8 cellular contexts compared by ENCODE assay signal in the genomic region with DNA sequence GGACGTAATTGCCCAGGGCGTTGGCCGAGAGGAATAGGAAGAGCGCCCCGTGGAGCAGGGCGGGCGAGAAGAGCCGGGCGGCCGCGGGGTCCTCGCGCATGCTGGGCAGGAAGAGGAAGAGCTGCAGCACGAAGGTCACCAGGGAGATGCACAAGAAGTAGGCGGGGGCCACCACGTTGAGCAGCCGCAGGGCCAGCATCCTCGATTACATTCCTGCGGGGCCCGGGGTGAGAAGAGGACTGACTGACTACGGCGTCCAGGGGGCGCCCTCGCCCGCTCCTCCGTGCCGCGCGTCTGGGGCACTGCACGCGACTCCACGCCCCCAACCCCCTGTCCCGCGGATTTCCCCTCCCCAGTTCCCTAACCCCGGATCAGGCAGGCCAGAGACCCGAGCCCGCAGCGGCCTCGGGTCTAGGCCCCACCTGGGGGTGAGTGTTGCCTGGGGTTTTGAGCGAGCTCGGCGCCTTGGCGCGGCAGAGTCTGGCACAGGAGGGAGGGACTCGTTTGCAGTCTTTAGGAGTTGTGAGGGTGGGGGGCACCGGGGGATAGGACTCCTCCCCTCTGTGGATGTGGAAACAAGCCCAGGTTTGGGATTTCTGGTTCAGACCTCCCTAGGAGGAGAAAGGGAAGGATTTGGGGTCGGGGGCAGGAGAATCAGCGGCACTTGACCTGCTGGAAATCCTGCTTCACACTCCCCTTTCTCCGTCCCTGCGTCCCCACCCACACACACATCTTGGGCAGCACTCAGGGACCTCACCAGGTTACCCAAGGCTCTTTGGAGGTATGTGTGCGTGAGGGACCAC. TPM values are rescaled to one million over a fixed set of nuclear protein-coding genes. Genes with fewer than 3 reads are reported as not detected.
DNase-seq lines count a peak whose midpoint lies in the region; ATAC-seq, FAIRE-seq and TF ChIP-seq lines count a peak whose summit lies in the region.

No MANE protein-coding gene starts in this region.

- TF ChIP-seq POLR2A in GM12892 (IDR thresholded peaks at IDR 0.05; ENCODE audit: low read depth, low read length) = no peak

- H3K4me3 ChIP-seq in AG09309 (ENCODE audit: control insufficient read depth, low read depth, low read length) (no peak overlapping the region; the same call in 1 of the 2 replicates), hepatocyte (no peak overlapping the region)

- WGBS in hepatocyte (ENCODE audit: low lambda C conversion rate, missing lambda C conversion rate) = 7% methylated on average over 43 of the region's 51 CpGs

- peaks cover 21% of the 10 kb centered on the region for H3K4me1 ChIP-seq in hepatocyte (ENCODE audit: insufficient read depth)

- no peaks in the 10 kb centered on the region for H3K9me3 ChIP-seq in hepatocyte (ENCODE audit: low read depth)

- no peaks in the 10 kb centered on the region for H3K36me3 ChIP-seq in hepatocyte (replicated peaks; ENCODE audit: insufficient read depth, low read depth)

- H4K20me1 ChIP-seq in hepatocyte (ENCODE audit: insufficient read depth, poor library complexity, severe bottlenecking) = no peaks in the 10 kb centered on the region

- H3K4me2 ChIP-seq in hepatocyte = peak overlapping the region; percentile 97

- H3K9me2 ChIP-seq in hepatocyte (replicated peaks; ENCODE audit: insufficient read depth) = no peaks in the 10 kb centered on the region

- no peak overlapping the region for H2AFZ ChIP-seq in hepatocyte

- no peak for FAIRE-seq in GM12892 (lab: Jason Lieb, UNC)

- H3K27me3 ChIP-seq in hepatocyte = peaks cover 89% of the 10 kb centered on the region

- TF ChIP-seq CTCF in AG09309 (IDR thresholded peaks at IDR 0.05; ENCODE audit: control insufficient read depth, insufficient read depth, low read depth, low read length, missing control alignments) (peak; percentile 53), hepatocyte (IDR thresholded peaks at IDR 0.05; ENCODE audit: poor library complexity) (peak; percentile 52)

- H3K27ac ChIP-seq in hepatocyte = no peak overlapping the region

- DNase-seq in AG09309 (ENCODE audit: low read depth) (no peak), GM12892 (ENCODE audit: insufficient read length) (peak; percentile 60), NCI-H526 (lab: John Stamatoyannopoulos, UW) (peak; percentile 25 to 84), hepatocyte (ENCODE audit: low spot score) (peak; percentile 64)
- peak; percentile 21 for DNase-seq in activated T-helper 9 cell treated with anti-CD3 and anti-CD28 coated beads, Interleukin-2, amount 50 U/mL, for 16 hours (ENCODE audit: low read depth)
- peak; percentile 33 to 47 for DNase-seq in stimulated activated CD4-positive, alpha-beta T cell treated with anti-CD3 and anti-CD28 coated beads, Interleukin-15, amount 100 ng/mL, for 48 hours (ENCODE audit: low read depth in 2 of 2)

- H3K79me2 ChIP-seq in hepatocyte = no peaks in the 10 kb centered on the region

- ATAC-seq in HG03354 (IDR thresholded peaks at IDR 0.05; ENCODE audit: poor library complexity, severe bottlenecking, unreplicated experiment) = no peak
- ATAC-seq in GM18907 (IDR thresholded peaks at IDR 0.05; ENCODE audit: unreplicated experiment) = no peak

RNA-seq across cellular contexts. Expression of a gene that starts 1.9 kb away (rescaled TPM):
- not detected for polyA plus RNA-seq in GM12892 (2012; ENCODE audit: missing spikeins)
- 0.04 TPM in 1 of 2 replicates, not detected in the other for total RNA-seq in hepatocyte
- polyA plus RNA-seq in hepatocyte = not detected in 2 replicates

RNA-seq across cellular contexts. Expression of a gene that starts 41.7 kb away (rescaled TPM):
- 11.6 TPM for polyA plus RNA-seq in GM12892 (2012; ENCODE audit: missing spikeins)
- total RNA-seq in hepatocyte = 25.6 and 29.6 TPM in 2 replicates
- 9.6 and 10.5 TPM in 2 replicates for polyA plus RNA-seq in hepatocyte

RNA-seq across cellular contexts. Expression of a gene that starts 41.9 kb away (rescaled TPM):
- 0.08 TPM for polyA plus RNA-seq in GM12892 (2012; ENCODE audit: missing spikeins)
- 4.9 and 5.1 TPM in 2 replicates for total RNA-seq in hepatocyte
- polyA plus RNA-seq in hepatocyte = 5.4 and 9.7 TPM in 2 replicates
